1 cellular context compared by ENCODE assay signal in genomic region chr5:157109744-157110143, GRCh38.
TF ChIP-seq lines count a peak whose summit lies in the region.

No MANE protein-coding gene starts in this region.

TF ChIP-seq in HepG2, 621 proteins besides CTCF, POLR2A, EP300 and RAD21:
- TF ChIP-seq MAFK (conservative IDR thresholded peaks at IDR 0.05 in 1 of 2, IDR thresholded peaks at IDR 0.05 in 1 of 2; ENCODE audit: low read length in 2 of 2) (no peak), ZNF142 (CRISPR knock-in tag; IDR thresholded peaks at IDR 0.05) (no peak), CREB1 (IDR thresholded peaks at IDR 0.05) (no peak), CREB1 (CRISPR knock-in tag; IDR thresholded peaks at IDR 0.05) (no peak), MAFF (IDR thresholded peaks at IDR 0.05; ENCODE audit: low read depth, low read length) (no peak), ZNF160 (CRISPR knock-in tag; IDR thresholded peaks at IDR 0.05) (no peak), NFIC (IDR thresholded peaks at IDR 0.05; ENCODE audit: low read length) (no peak)
